7 cellular contexts compared by ENCODE assay signal in the genomic region with DNA sequence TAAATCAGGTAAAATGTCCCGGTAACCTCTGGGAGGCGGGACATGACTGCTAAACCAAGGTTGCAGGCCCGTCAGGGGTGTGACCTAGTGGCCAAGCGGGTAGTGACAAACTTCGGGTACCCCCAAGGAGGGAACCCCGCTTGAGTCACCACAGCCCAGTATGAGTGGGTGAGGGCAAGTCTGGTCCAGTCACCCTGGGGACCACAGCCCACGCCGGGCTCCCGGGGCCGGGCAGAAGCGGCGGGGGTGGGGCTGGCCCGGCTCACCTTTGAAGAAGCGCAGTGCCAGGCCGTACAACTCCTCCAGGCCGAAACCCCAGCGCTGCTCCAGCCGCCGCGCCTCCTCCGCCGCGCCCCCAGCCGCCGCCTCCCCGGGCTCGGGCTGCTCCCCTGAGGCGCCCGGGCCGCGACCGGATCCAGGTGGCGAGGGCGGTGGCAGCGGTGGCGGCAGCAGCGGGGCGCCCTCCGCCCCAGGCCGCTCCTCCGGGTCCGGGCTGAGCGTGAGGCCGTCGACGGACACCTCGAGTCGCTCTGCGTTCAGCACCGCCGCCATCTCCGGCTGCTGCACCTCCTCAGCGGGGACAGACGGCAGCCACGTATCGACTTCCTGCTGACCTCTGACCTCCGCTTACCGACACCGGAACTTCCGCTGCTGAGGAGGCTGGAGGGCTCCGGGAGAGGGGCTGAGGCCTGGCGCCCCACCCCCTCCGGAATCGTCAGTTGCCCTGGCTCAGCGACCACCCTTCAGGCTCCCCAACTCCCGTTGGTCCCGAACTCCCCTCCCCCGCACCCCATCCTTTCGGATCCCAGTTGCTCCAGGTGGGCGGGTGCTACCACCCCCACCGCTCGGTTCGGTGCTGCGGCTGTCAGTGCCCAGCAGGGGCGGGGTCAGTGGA. TPM values are rescaled to one million over a fixed set of nuclear protein-coding genes. Genes with fewer than 3 reads are reported as not detected.
DNase-seq lines count a peak whose midpoint lies in the region; ATAC-seq and TF ChIP-seq lines count a peak whose summit lies in the region.

A gene (minus strand): TSS at position 618 of the 895 bp plus-strand sequence. CDS start 66 bp downstream, at position 552.

- peak within 1 kb of the TSS; percentile 98 for H3K4me3 ChIP-seq in astrocyte of the cerebellum (ENCODE audit: low read depth, low read length)
- H3K4me3 ChIP-seq in hepatocyte: peak within 1 kb of the TSS; percentile 59

- peak within 1 kb of the TSS; percentile 87 for H3K4me2 ChIP-seq in hepatocyte

- peak within 1 kb of the TSS; percentile 97 for H3K27ac ChIP-seq in hepatocyte

- peaks cover 43% of the 10 kb centered on the region for H4K20me1 ChIP-seq in hepatocyte (ENCODE audit: insufficient read depth, poor library complexity, severe bottlenecking)

- ATAC-seq in GM18517 (IDR thresholded peaks at IDR 0.05; ENCODE audit: unreplicated experiment) (peak; percentile 95), HG03039 (IDR thresholded peaks at IDR 0.05; ENCODE audit: unreplicated experiment) (peak; percentile 91)

- peaks cover 26% of the 10 kb centered on the region for H3K4me1 ChIP-seq in hepatocyte (ENCODE audit: insufficient read depth)

- H2AFZ ChIP-seq in hepatocyte: peak within 1 kb of the TSS; percentile 91

- peaks cover 49% of the 10 kb centered on the region for H3K79me2 ChIP-seq in hepatocyte

- no peaks in the 10 kb centered on the region for H3K9me2 ChIP-seq in hepatocyte (replicated peaks; ENCODE audit: insufficient read depth)

- H3K27me3 ChIP-seq in hepatocyte: no peaks in the 10 kb centered on the region

- TF ChIP-seq CTCF in astrocyte of the cerebellum (IDR thresholded peaks at IDR 0.05; ENCODE audit: low read depth, low read length, missing control alignments): no peak
- no peak for TF ChIP-seq CTCF in hepatocyte (IDR thresholded peaks at IDR 0.05; ENCODE audit: poor library complexity)

- no peaks in the 10 kb centered on the region for H3K9me3 ChIP-seq in hepatocyte (ENCODE audit: low read depth)

- no peaks in the 10 kb centered on the region for H3K36me3 ChIP-seq in hepatocyte (replicated peaks; ENCODE audit: insufficient read depth, low read depth)

- in situ Hi-C loops in astrocyte of the cerebellum (cut with HindIII; ENCODE audit: low sequenced_read_pairs): no loop called here

- DNase-seq in NCI-H2081 treated with DMSO at 0.1 percent for 48 hours (lab: John Stamatoyannopoulos, UW) (peak; percentile 41), T1000 (lab: John Stamatoyannopoulos, UW) (peak; percentile 79), astrocyte of the cerebellum (ENCODE audit: low read depth) (peak; percentile 55), hepatocyte (ENCODE audit: low spot score) (peak; percentile 94), retina (peak; percentile 93)

- under 1% methylated on average over 43 of the region's 75 CpGs for WGBS in hepatocyte (ENCODE audit: low lambda C conversion rate, missing lambda C conversion rate)

RNA-seq across cellular contexts. Expression of the gene that starts here (rescaled TPM):
- total RNA-seq in hepatocyte: 60.3 and 66.8 TPM in 2 replicates
- 46.4 and 50.8 TPM in 2 replicates for polyA plus RNA-seq in hepatocyte

Comparison
In these comparisons a context has a peak if more than half of its experiments do, and no peak if none do; other contexts are left out.
1. Peak in every context shown above with its lines: DNase-seq, ATAC-seq, H3K4me3 ChIP-seq and H3K27ac ChIP-seq.
2. DNase-seq: peak in every context shown above with its lines; median percentile 94 in hepatocyte; 93 in retina; 79 in T1000; 55 in astrocyte of the cerebellum; 41 in NCI-H2081 treated with DMSO at 0.1 percent for 48 hours.